In the genomic region with DNA sequence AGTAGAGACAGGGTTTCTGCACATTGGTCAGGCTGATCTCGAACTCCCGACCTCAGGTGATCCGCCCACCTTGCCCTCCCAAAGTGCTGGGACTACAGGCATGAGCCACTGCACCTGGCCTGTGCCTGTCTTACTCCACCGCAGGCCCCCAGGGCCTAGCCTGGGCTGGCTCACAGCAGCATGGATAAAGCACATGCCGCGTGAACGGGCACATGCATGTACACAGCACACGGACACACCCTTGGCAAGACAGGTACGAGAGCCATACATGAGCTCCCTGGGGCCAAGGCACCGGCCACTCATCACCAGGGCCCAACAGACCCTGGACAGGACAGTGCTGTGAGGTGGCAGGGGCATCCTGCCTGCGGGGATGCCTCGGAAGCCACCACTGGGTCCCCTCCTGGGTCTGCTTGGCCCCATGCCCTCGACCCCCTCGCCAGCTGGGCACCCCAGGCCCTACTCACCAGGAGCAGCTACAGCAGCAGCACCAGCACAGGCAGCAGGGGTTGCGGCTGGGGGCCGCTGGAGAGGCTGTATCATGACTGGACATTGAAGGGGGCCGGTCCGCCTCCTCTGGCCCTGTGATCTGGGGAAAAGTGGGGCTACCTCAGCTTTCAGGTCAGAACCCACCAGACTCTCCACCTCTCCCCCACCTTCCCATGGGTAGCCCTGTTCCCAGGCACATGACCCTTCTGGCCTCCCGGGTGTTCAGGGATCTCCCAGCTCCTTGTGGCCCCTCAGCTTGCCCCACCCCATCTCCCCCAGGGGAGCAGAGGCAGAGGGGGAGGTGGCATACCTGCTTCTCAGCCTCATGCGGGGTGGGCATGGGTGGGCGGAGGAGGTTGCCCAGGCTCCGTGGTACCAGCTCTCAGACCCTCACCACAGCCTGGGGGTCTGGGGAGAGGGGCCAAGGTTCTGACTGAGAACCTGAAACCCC, we compare ENCODE assay signal across 13 cellular contexts. TPM values are rescaled to one million over a fixed set of nuclear protein-coding genes. Genes with fewer than 3 reads are reported as not detected.
DNase-seq lines count a peak whose midpoint lies in the region; ATAC-seq, FAIRE-seq and TF ChIP-seq lines count a peak whose summit lies in the region.
"Had no signal": no experiment of that assay in that cellular context is flagged by ENCODE, and none has a peak within 500 bp of the region (broad histone marks: within the 10 kb centered on the region; RNA-seq: fewer than 3 reads in every experiment).

No MANE protein-coding gene starts in this region.

- no peaks in the 10 kb centered on the region for H3K27me3 Mint-ChIP-seq in activated T-helper 17 cell treated with anti-CD3 and anti-CD28 coated beads, Interleukin-2, amount 50 U/mL, for 72 hours
- no peaks in the 10 kb centered on the region for H3K27me3 Mint-ChIP-seq in naive B cell

- peaks cover 44 to 78% (median 64%) of the 10 kb centered on the region in 11 experiments; a peak in 21 of 22 replicates for H4K20me1 ChIP-seq in BLaER1 treated with 17β-estradiol and CSF1 and Interleukin-3, amounts not matched to agents 10 nM and 100 nM

- no peaks in the 10 kb centered on the region for H3K9me3 Mint-ChIP-seq in activated T-helper 17 cell treated with anti-CD3 and anti-CD28 coated beads, Interleukin-2, amount 50 U/mL, for 72 hours
- no peaks in the 10 kb centered on the region for H3K9me3 Mint-ChIP-seq in naive B cell
- H3K9me3 Mint-ChIP-seq: brain had no signal

- TF ChIP-seq CTCF in GM12864 (IDR thresholded peaks at IDR 0.05; ENCODE audit: low read depth, low read length, missing control alignments) = no peak

- no peak for FAIRE-seq in urothelium cell line (lab: Jason Lieb, UNC)
- FAIRE-seq: TTC549 had no signal

- peak overlapping the region; percentile 93 to 100 (median 99) for H3K4me2 ChIP-seq in BLaER1 treated with 17β-estradiol and CSF1 and Interleukin-3, amounts not matched to agents 10 nM and 100 nM

- H3K27ac ChIP-seq in BLaER1 treated with 17β-estradiol and CSF1 and Interleukin-3, amounts not matched to agents 10 nM and 100 nM = peak overlapping the region; percentile 78 to 95 (median 92)

- peak overlapping the region; percentile 87 for H3K27ac Mint-ChIP-seq in activated T-helper 17 cell treated with anti-CD3 and anti-CD28 coated beads, Interleukin-2, amount 50 U/mL, for 72 hours
- peak overlapping the region in 4 of 6 donors; percentile 64 to 96 (median 86) for H3K27ac Mint-ChIP-seq in naive B cell

- peak overlapping the region; percentile 91 for H3K4me3 Mint-ChIP-seq in activated T-helper 17 cell treated with anti-CD3 and anti-CD28 coated beads, Interleukin-2, amount 50 U/mL, for 72 hours
- H3K4me3 Mint-ChIP-seq in naive B cell = peak overlapping the region; percentile 47 to 95 (median 88)
- H3K4me3 Mint-ChIP-seq: brain had no signal

- H3K9me3 ChIP-seq in BLaER1 treated with 17β-estradiol and CSF1 and Interleukin-3, amounts not matched to agents 10 nM and 100 nM (replicated peaks in 1 of 11) = no peaks in the 10 kb centered on the region

- peak overlapping the region; percentile 86 to 93 (median 91) for H3K9ac ChIP-seq in BLaER1 treated with 17β-estradiol and CSF1 and Interleukin-3, amounts not matched to agents 10 nM and 100 nM

- H3K4me3 ChIP-seq in BLaER1 treated with 17β-estradiol and CSF1 and Interleukin-3, amounts not matched to agents 10 nM and 100 nM = peak overlapping the region; percentile 75 to 98 (median 88)
- peak overlapping the region; percentile 92 for H3K4me3 ChIP-seq in GM12864 (ENCODE audit: low read depth, low read length)
- H3K4me3 ChIP-seq: lung had no signal

- H3K4me1 ChIP-seq in BLaER1 treated with 17β-estradiol and CSF1 and Interleukin-3, amounts not matched to agents 10 nM and 100 nM = peaks cover 61 to 93% (median 81%) of the 10 kb centered on the region in 10 experiments

- ATAC-seq in activated T-helper 17 cell treated with anti-CD3 and anti-CD28 coated beads, Interleukin-2, amount 50 U/mL, for 72 hours (replicated peaks) = no peak
- ATAC-seq in naive B cell (ENCODE audit: low read depth in 2 of 2) (no peak), HG03460 (IDR thresholded peaks at IDR 0.05; ENCODE audit: unreplicated experiment) (no peak)

- DNase-seq in GM12864 (ENCODE audit: low read depth) = no peak
- DNase-seq in naive B cell = no peak
- DNase-seq in urothelium cell line (ENCODE audit: low spot score) = no peak
- no peak for DNase-seq in pons (ENCODE audit: low spot score)
- DNase-seq in NCI-H446 treated with DMSO at 0.1 percent for 48 hours (lab: John Stamatoyannopoulos, UW) = no peak
- DNase-seq: NCI-H446 had no signal

- H3K36me3 ChIP-seq in BLaER1 treated with 17β-estradiol and CSF1 and Interleukin-3, amounts not matched to agents 10 nM and 100 nM = peaks cover 14 to 52% (median 43%) of the 10 kb centered on the region in 11 experiments

- H3K36me3 Mint-ChIP-seq in activated T-helper 17 cell treated with anti-CD3 and anti-CD28 coated beads, Interleukin-2, amount 50 U/mL, for 72 hours (ENCODE audit: low read depth) = peaks cover 29% of the 10 kb centered on the region
- H3K36me3 Mint-ChIP-seq in naive B cell = no peaks in the 10 kb centered on the region

- H3K27me3 ChIP-seq in BLaER1 treated with 17β-estradiol and CSF1 and Interleukin-3, amounts not matched to agents 10 nM and 100 nM = no peaks in the 10 kb centered on the region

- no peaks in the 10 kb centered on the region for H3K4me1 Mint-ChIP-seq in activated T-helper 17 cell treated with anti-CD3 and anti-CD28 coated beads, Interleukin-2, amount 50 U/mL, for 72 hours
- peaks cover 41 to 52% (median 42%) of the 10 kb centered on the region in 3 donors for H3K4me1 Mint-ChIP-seq in naive B cell

RNA-seq across cellular contexts. Expression of gene RGS19, which starts 3.0 kb away (rescaled TPM):
- 10 to 100 TPM; 38.6 to 49.4 TPM for total RNA-seq in activated T-helper 17 cell treated with anti-CD3 and anti-CD28 coated beads, Interleukin-2, amount 50 U/mL, for 72 hours
- 100 to 1,000 TPM; 112 to 170 (median 132) TPM for polyA plus RNA-seq in naive B cell (ENCODE audit: low read depth in 6 of 6)

RNA-seq across cellular contexts. Expression of gene OPRL1, which starts 3.6 kb away (rescaled TPM):
- under 1 TPM; 0.48 to 0.56 TPM for total RNA-seq in activated T-helper 17 cell treated with anti-CD3 and anti-CD28 coated beads, Interleukin-2, amount 50 U/mL, for 72 hours
- polyA plus RNA-seq in naive B cell (ENCODE audit: low read depth in 6 of 6) = 1 to 10 TPM in 5 of 6 donors, under 1 TPM in 1; 0.91 to 3.4 (median 2.3) TPM

RNA-seq across cellular contexts. Expression of gene LKAAEAR1, which starts 7.9 kb away (rescaled TPM):
- total RNA-seq in activated T-helper 17 cell treated with anti-CD3 and anti-CD28 coated beads, Interleukin-2, amount 50 U/mL, for 72 hours = under 1 TPM in 1 of 2 donors, not detected in 1; 0.71 TPM
- polyA plus RNA-seq in naive B cell (ENCODE audit: low read depth in 6 of 6) = under 1 TPM in 1 of 6 donors, not detected in 5; 0.47 TPM
- total RNA-seq: osteocyte had no signal

RNA-seq across cellular contexts. Expression of gene TCEA2, which starts 13.3 kb away (rescaled TPM):
- 10 to 100 TPM; 52.0 to 79.9 TPM for total RNA-seq in activated T-helper 17 cell treated with anti-CD3 and anti-CD28 coated beads, Interleukin-2, amount 50 U/mL, for 72 hours
- 10 to 100 TPM; 30.2 to 51.5 (median 41.4) TPM for polyA plus RNA-seq in naive B cell (ENCODE audit: low read depth in 6 of 6)

RNA-seq across cellular contexts. Expression of gene SOX18, which starts 26.9 kb away (rescaled TPM):
- total RNA-seq in activated T-helper 17 cell treated with anti-CD3 and anti-CD28 coated beads, Interleukin-2, amount 50 U/mL, for 72 hours = under 1 TPM; 0.13 to 0.22 TPM
- polyA plus RNA-seq in naive B cell (ENCODE audit: low read depth in 6 of 6) = not detected
